1 cellular context compared by ENCODE assay signal in genomic region chr12:97960741-97961608, GRCh38.
TF ChIP-seq lines count a peak whose summit lies in the region.

No MANE protein-coding gene starts in this region.

TF ChIP-seq in liver, 16 proteins besides CTCF, POLR2A, EP300 and RAD21 (continued from another document):
- no peak for TF ChIP-seq GABPA (IDR thresholded peaks at IDR 0.05 in 1 of 2, conservative IDR thresholded peaks at IDR 0.05 in 1 of 2)
- TF ChIP-seq FOXA2 (IDR thresholded peaks at IDR 0.05): no peak
- no peak for TF ChIP-seq HNF4G (IDR thresholded peaks at IDR 0.05)
- TF ChIP-seq YY1 (IDR thresholded peaks at IDR 0.05): no peak
- TF ChIP-seq RXRA (IDR thresholded peaks at IDR 0.05): no peak
- TF ChIP-seq REST (IDR thresholded peaks at IDR 0.05): no peak
- no peak for TF ChIP-seq SP1 (IDR thresholded peaks at IDR 0.05)
- TF ChIP-seq TAF1 (conservative IDR thresholded peaks at IDR 0.05): no peak
